ENCODE assay signal across 23 cellular contexts in genomic region chr13:95474992-95475391, GRCh38.
A peak's percentile ranks its signal among the peaks of the same experiment; 100 is the strongest.
DNase-seq lines count a peak whose midpoint lies in the region; FAIRE-seq and TF ChIP-seq lines count a peak whose summit lies in the region.
"Had no signal": no experiment of that assay in that cellular context is flagged by ENCODE, and none has a peak within 500 bp of the region (broad histone marks: within the 10 kb centered on the region; RNA-seq: fewer than 3 reads in every experiment).

No MANE protein-coding gene starts in this region.

- H3K18ac ChIP-seq in mesenchymal stem cell (ENCODE audit: low read depth in 1 of 2, low read length in 2 of 2), result no peak overlapping the region

- TF ChIP-seq CTCF in D721Med (IDR thresholded peaks at IDR 0.05; ENCODE audit: insufficient read depth, missing control alignments) (peak; percentile 18), endothelial cell (IDR thresholded peaks at IDR 0.05; ENCODE audit: unreplicated experiment) (no peak)

- H3K27ac ChIP-seq in mesenchymal stem cell (ENCODE audit: low read length, poor library complexity, severe bottlenecking), result no peak overlapping the region
- H3K27ac ChIP-seq: KMS-11, PC-9, SJCRH30 had no signal

- no peaks in the 10 kb centered on the region for H3K36me3 Mint-ChIP-seq in endothelial cell (ENCODE audit: low read depth, unreplicated experiment)
- H3K36me3 Mint-ChIP-seq: CD8-positive, alpha-beta T cell; T-cell had no signal

- no peak for FAIRE-seq in D721Med (lab: Jason Lieb, UNC)
- FAIRE-seq: H54 had no signal

- H3K36me3 ChIP-seq in mesenchymal stem cell (ENCODE audit: control insufficient read depth in 1 of 2, insufficient read depth in 2 of 2, low read depth in 1 of 2, low read length in 2 of 2), result no peaks in the 10 kb centered on the region
- H3K36me3 ChIP-seq: SJCRH30 had no signal

- no peak overlapping the region for H2BK5ac ChIP-seq in mesenchymal stem cell (ENCODE audit: low read depth, low read length, poor library complexity, severe bottlenecking)

- H3K14ac ChIP-seq in mesenchymal stem cell (ENCODE audit: low read length in 2 of 2), result no peak overlapping the region

- H3K27me3 ChIP-seq in mesenchymal stem cell (ENCODE audit: control insufficient read depth in 1 of 2, insufficient read depth in 1 of 2, low read length in 2 of 2), result peaks cover 31 to 51% of the 10 kb centered on the region in 2 experiments
- H3K27me3 ChIP-seq: SJCRH30 had no signal

- no peak overlapping the region for H4K91ac ChIP-seq in mesenchymal stem cell (ENCODE audit: low read length)

- H3K4me1 Mint-ChIP-seq in endothelial cell (ENCODE audit: unreplicated experiment), result peaks cover 15% of the 10 kb centered on the region

- no peak overlapping the region for H3K9ac ChIP-seq in mesenchymal stem cell (ENCODE audit: low read length)
- H3K9ac ChIP-seq: KMS-11 had no signal

- H2AFZ ChIP-seq in mesenchymal stem cell (ENCODE audit: low read depth, low read length), result no peak overlapping the region
- H2AFZ ChIP-seq: PC-9 had no signal

- no peak overlapping the region for H3K23ac ChIP-seq in mesenchymal stem cell (ENCODE audit: low read length in 2 of 2)

- peaks cover 5% of the 10 kb centered on the region for H3K4me1 ChIP-seq in mesenchymal stem cell (ENCODE audit: control insufficient read depth, insufficient read depth, low read depth, low read length)
- H3K4me1 ChIP-seq: Caco-2, SJCRH30 had no signal

- H3K79me1 ChIP-seq in mesenchymal stem cell (replicated peaks; ENCODE audit: low read length, poor library complexity, severe bottlenecking), result no peaks in the 10 kb centered on the region

- no peak overlapping the region for H3K27ac Mint-ChIP-seq in endothelial cell (ENCODE audit: unreplicated experiment)
- H3K27ac Mint-ChIP-seq: CD8-positive, alpha-beta T cell; T-cell had no signal

- no peak overlapping the region for H4K8ac ChIP-seq in mesenchymal stem cell (ENCODE audit: low read length)

- H2AK5ac ChIP-seq in mesenchymal stem cell (ENCODE audit: low read length, severe bottlenecking), result no peak overlapping the region

- H3K4me3 ChIP-seq in mesenchymal stem cell (ENCODE audit: insufficient read depth in 1 of 2, low read depth in 1 of 2, low read length in 2 of 2), result no peak overlapping the region
- H3K4me3 ChIP-seq: PC-9, SJCRH30 had no signal

- DNase-seq in D341Med (ENCODE audit: low spot score) (peak; percentile 43), D721Med (ENCODE audit: insufficient read length, low spot score) (no peak), SK-MEL-5 (ENCODE audit: low read depth, low spot score) (peak; percentile 28), endothelial cell (ENCODE audit: low spot score) (peak; percentile 22), mesenchymal stem cell (no peak), mesenteric fat pad (ENCODE audit: low spot score) (no peak), NCI-H2081 treated with DMSO at 0.1 percent for 48 hours (lab: John Stamatoyannopoulos, UW) (no peak)
- DNase-seq in activated CD4-positive, alpha-beta T cell treated with anti-CD3 and anti-CD28 coated beads for 48 hours, result no peak
- DNase-seq: C1 segment of cervical spinal cord; Caco-2; CD8-positive, alpha-beta T cell; IMR-90; MM.1S; NCI-H1048; NCI-H1694; NCI-H2029 treated with DMSO at 0.1 percent for 48 hours; NCI-H2227 treated with DMSO at 0.1 percent for 48 hours; NCI-H774; PC-9; SJCRH30; T-cell had no signal

- no peak overlapping the region for H2BK12ac ChIP-seq in mesenchymal stem cell (ENCODE audit: low read length in 2 of 2)

- no peak overlapping the region for H2BK15ac ChIP-seq in mesenchymal stem cell (ENCODE audit: low read depth, poor library complexity, severe bottlenecking)

- H3K27me3 Mint-ChIP-seq in endothelial cell (ENCODE audit: unreplicated experiment), result peaks cover 3% of the 10 kb centered on the region

- no peak overlapping the region for H3K4me3 Mint-ChIP-seq in endothelial cell (ENCODE audit: unreplicated experiment)
- H3K4me3 Mint-ChIP-seq: CD8-positive, alpha-beta T cell; T-cell had no signal

- H3K9me3 Mint-ChIP-seq in endothelial cell (ENCODE audit: unreplicated experiment), result no peaks in the 10 kb centered on the region
- H3K9me3 Mint-ChIP-seq: CD8-positive, alpha-beta T cell; T-cell had no signal

- WGBS in mesenchymal stem cell, result 48% methylated on average over 2 of the region's 3 CpGs

- no peaks in the 10 kb centered on the region for H3K9me3 ChIP-seq in mesenchymal stem cell (ENCODE audit: control insufficient read depth, low read length)
- H3K9me3 ChIP-seq: Caco-2, SJCRH30 had no signal

- no peak overlapping the region for H3K4me2 ChIP-seq in mesenchymal stem cell (ENCODE audit: low read length, poor library complexity, severe bottlenecking)
- H3K4me2 ChIP-seq: KMS-11, PC-9 had no signal

- in situ Hi-C loops in SK-MEL-5 (cut with HindIII; ENCODE audit: low pct_unique_long_range_greater_than_20kb, low sequenced_read_pairs), result no loop called here

- H3K4ac ChIP-seq in mesenchymal stem cell (ENCODE audit: low read depth in 1 of 2, low read length in 2 of 2), result no peak overlapping the region

- H2BK120ac ChIP-seq in mesenchymal stem cell (ENCODE audit: low read depth, low read length), result no peak overlapping the region

Comparison
In these comparisons a context has a peak if more than half of its experiments do, and no peak if none do; other contexts are left out.
1. DNase-seq: peak in D341Med (single experiment), SK-MEL-5 (single experiment) and endothelial cell (single experiment); none in D721Med (single experiment), activated CD4-positive, alpha-beta T cell treated with anti-CD3 and anti-CD28 coated beads for 48 hours (single experiment), mesenchymal stem cell (single experiment), mesenteric fat pad (single experiment) and NCI-H2081 treated with DMSO at 0.1 percent for 48 hours (single experiment).